Comparison of ENCODE assay signal across 1 cellular context in genomic region chr11:6682936-6683861, GRCh38.
A peak's percentile ranks its signal among the peaks of the same experiment; 100 is the strongest.
TF ChIP-seq lines count a peak whose summit lies in the region.

Gene MRPL17, minus strand, starts transcription at chr11:6683340. Its CDS starts 44 bp downstream, at chr11:6683296.

TF ChIP-seq in HEK293, 187 proteins besides CTCF, POLR2A, EP300 and RAD21 (continued from another document):
- TF ChIP-seq, protein P1, sequence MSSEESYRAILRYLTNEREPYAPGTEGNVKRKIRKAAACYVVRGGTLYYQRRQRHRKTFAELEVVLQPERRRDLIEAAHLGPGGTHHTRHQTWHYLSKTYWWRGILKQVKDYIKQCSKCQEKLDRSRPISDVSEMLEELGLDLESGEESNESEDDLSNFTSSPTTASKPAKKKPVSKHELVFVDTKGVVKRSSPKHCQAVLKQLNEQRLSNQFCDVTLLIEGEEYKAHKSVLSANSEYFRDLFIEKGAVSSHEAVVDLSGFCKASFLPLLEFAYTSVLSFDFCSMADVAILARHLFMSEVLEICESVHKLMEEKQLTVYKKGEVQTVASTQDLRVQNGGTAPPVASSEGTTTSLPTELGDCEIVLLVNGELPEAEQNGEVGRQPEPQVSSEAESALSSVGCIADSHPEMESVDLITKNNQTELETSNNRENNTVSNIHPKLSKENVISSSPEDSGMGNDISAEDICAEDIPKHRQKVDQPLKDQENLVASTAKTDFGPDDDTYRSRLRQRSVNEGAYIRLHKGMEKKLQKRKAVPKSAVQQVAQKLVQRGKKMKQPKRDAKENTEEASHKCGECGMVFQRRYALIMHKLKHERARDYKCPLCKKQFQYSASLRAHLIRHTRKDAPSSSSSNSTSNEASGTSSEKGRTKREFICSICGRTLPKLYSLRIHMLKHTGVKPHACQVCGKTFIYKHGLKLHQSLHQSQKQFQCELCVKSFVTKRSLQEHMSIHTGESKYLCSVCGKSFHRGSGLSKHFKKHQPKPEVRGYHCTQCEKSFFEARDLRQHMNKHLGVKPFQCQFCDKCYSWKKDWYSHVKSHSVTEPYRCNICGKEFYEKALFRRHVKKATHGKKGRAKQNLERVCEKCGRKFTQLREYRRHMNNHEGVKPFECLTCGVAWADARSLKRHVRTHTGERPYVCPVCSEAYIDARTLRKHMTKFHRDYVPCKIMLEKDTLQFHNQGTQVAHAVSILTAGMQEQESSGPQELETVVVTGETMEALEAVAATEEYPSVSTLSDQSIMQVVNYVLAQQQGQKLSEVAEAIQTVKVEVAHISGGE (tag by site-specific recombination; conservative IDR thresholded peaks at IDR 0.05; ENCODE audit: low read depth), result peak; percentile 65
- TF ChIP-seq ZEB2 (tag by site-specific recombination; IDR thresholded peaks at IDR 0.05), result peak; percentile 61
- TF ChIP-seq ZNF561 (tag by site-specific recombination; IDR thresholded peaks at IDR 0.05; ENCODE audit: borderline replicate concordance), result peak; percentile 53; the same call in 1 of the 2 replicates
- peak; percentile 32; the same call in 1 of the 2 replicates for TF ChIP-seq SCRT1 (tag by site-specific recombination; IDR thresholded peaks at IDR 0.05; ENCODE audit: borderline replicate concordance)
- TF ChIP-seq ZNF140 (tag by site-specific recombination; IDR thresholded peaks at IDR 0.05), result no peak
- no peak for TF ChIP-seq ZNF174 (tag by site-specific recombination; IDR thresholded peaks at IDR 0.05)
- TF ChIP-seq GLIS2 (tag by site-specific recombination; IDR thresholded peaks at IDR 0.05), result peak; percentile 4; the same call in 1 of the 2 replicates
- peak; percentile 26; the same call in 1 of the 2 replicates for TF ChIP-seq GLIS1 (tag by site-specific recombination; IDR thresholded peaks at IDR 0.05)
- no peak for TF ChIP-seq ZNF585B (tag by site-specific recombination; IDR thresholded peaks at IDR 0.05)
- TF ChIP-seq ZNF600 (tag by site-specific recombination; IDR thresholded peaks at IDR 0.05), result peak; percentile 11; the same call in 1 of the 2 replicates
- 0 out of 2 replicates have a peak, but pooled peaks have one; percentile 66 for TF ChIP-seq HOXD13 (CRISPR knock-in tag; IDR thresholded peaks at IDR 0.05; ENCODE audit: borderline replicate concordance)
- peak; percentile 38; the same call in 1 of the 2 replicates for TF ChIP-seq ZNF341 (tag by site-specific recombination; IDR thresholded peaks at IDR 0.05; ENCODE audit: low read depth)
- peak; percentile 70; the same call in 1 of the 2 replicates for TF ChIP-seq ZFP37 (tag by site-specific recombination; IDR thresholded peaks at IDR 0.05)
- TF ChIP-seq ZNF394 (tag by site-specific recombination; IDR thresholded peaks at IDR 0.05; ENCODE audit: borderline replicate concordance), result 0 out of 2 replicates have a peak, but pooled peaks have one; percentile 25
